Comparison of ENCODE assay signal across 30 cellular contexts in genomic region chrX:54978448-54978847, GRCh38. TPM values are rescaled to one million over a fixed set of nuclear protein-coding genes. Genes with fewer than 3 reads are reported as not detected.
DNase-seq lines count a peak whose midpoint lies in the region; ATAC-seq and TF ChIP-seq lines count a peak whose summit lies in the region.
"Had no signal": no experiment of that assay in that cellular context is flagged by ENCODE, and none has a peak within 500 bp of the region (broad histone marks: within the 10 kb centered on the region; RNA-seq: fewer than 3 reads in every experiment).

No MANE protein-coding gene starts in this region.

- DNase-seq in HS-5 (ENCODE audit: low read depth) (peak; percentile 0), RWPE1 (ENCODE audit: low spot score) (peak; percentile 38), epithelial cell of prostate (ENCODE audit: low read depth, low spot score) (peak; percentile 12), gastrocnemius medialis (no peak), DMS153 treated with DMSO at 0.1 percent for 48 hours (lab: John Stamatoyannopoulos, UW; ENCODE audit: unreplicated experiment) (no peak), NCI-H510A treated with DMSO at 0.1 percent for 48 hours (lab: John Stamatoyannopoulos, UW) (no peak), RPMI8226 (no peak)
- DNase-seq: activated CD4-positive, alpha-beta T cell treated with anti-CD3 and anti-CD28 coated beads for 36 hours; activated CD8-positive, alpha-beta memory T cell treated with anti-CD3 and anti-CD28 coated beads for 24 hours; activated gamma-delta T cell treated with Interleukin-2 at 50 U/mL for 16 hours; activated naive CD8-positive, alpha-beta T cell treated with anti-CD3 and anti-CD28 coated beads, Interleukin-2, amount 50 U/mL, for 24 hours; activated T-cell treated with anti-CD3 and anti-CD28 coated beads, Interleukin-2, amount 50 U/mL, for 24 hours; body of pancreas; effector CD4-positive, alpha-beta T cell; GDM1; GM23248; islet precursor cell; NCI-H1694; NCI-H2171 treated with DMSO at 0.1 percent for 48 hours; NCI-H526; ovary; right cardiac atrium; SIG-M5; stimulated activated naive CD4-positive, alpha-beta T cell treated with Interleukin-2 at 50 U/mL for 16 hours; uterus had no signal

- no peak overlapping the region for H3K27ac ChIP-seq in RWPE1
- H3K27ac ChIP-seq in epithelial cell of prostate: no peak overlapping the region
- peak overlapping the region in 3 of 4 donors; percentile 13 to 58 (median 45) for H3K27ac ChIP-seq in gastrocnemius medialis
- H3K27ac ChIP-seq: body of pancreas, GM23248, KMS-11, ovary, thoracic aorta, uterus had no signal

- no peaks in the 10 kb centered on the region for H3K36me3 ChIP-seq in gastrocnemius medialis
- H3K36me3 ChIP-seq: ovary, thoracic aorta, uterus had no signal

- no peak overlapping the region for H3K4me3 ChIP-seq in gastrocnemius medialis
- H3K4me3 ChIP-seq: body of pancreas, GM23248, ovary, thoracic aorta, uterus had no signal

- intact Hi-C loops in gastrocnemius medialis (cut with DNase I; ENCODE audit: low total_unique reads): no loop called here

- peaks cover 0 to 6% of the 10 kb centered on the region in 2 donors for H3K4me1 ChIP-seq in gastrocnemius medialis
- H3K4me1 ChIP-seq: body of pancreas, uterus had no signal

- TF ChIP-seq POLR2A in gastrocnemius medialis (IDR thresholded peaks at IDR 0.05): no peak

- in situ Hi-C loops in gastrocnemius medialis (cut with MboI; ENCODE audit: low sequenced_read_pairs in 4 of 4): no loop called here

- CTCF ChIA-PET in RWPE1 (lab: Yijun Ruan, JAX): interaction anchor here (0.6 kb wide), 1 partner anchor 25 kb away, joined by 3 read pairs; no protein-coding TSS in a partner anchor

- POLR2A ChIA-PET in RWPE1 (lab: Yijun Ruan, JAX; ENCODE audit: low non-redundant PET): no interaction called here

- ATAC-seq in gastrocnemius medialis: no peak
- ATAC-seq: activated CD4-positive, alpha-beta T cell treated with anti-CD3 and anti-CD28 coated beads for 36 hours; activated naive CD8-positive, alpha-beta T cell treated with anti-CD3 and anti-CD28 coated beads, Interleukin-2, amount 50 U/mL, for 24 hours; body of pancreas; esophagus mucosa; right cardiac atrium had no signal

- TF ChIP-seq CTCF in RWPE1 (conservative IDR thresholded peaks at IDR 0.05; ENCODE audit: low read depth) (no peak), gastrocnemius medialis (IDR thresholded peaks at IDR 0.05 in 4 of 5, conservative IDR thresholded peaks at IDR 0.05 in 1 of 5) (no peak)

- H3K9me3 ChIP-seq in gastrocnemius medialis: no peaks in the 10 kb centered on the region
- H3K9me3 ChIP-seq: body of pancreas, ovary, thoracic aorta, uterus had no signal

- no peaks in the 10 kb centered on the region for H3K27me3 ChIP-seq in gastrocnemius medialis
- H3K27me3 ChIP-seq: body of pancreas, ovary had no signal

RNA-seq across cellular contexts. Expression of gene PFKFB1, which starts 15.5 kb away (rescaled TPM):
- 10 to 100 TPM in 2 of 4 donors, 1 to 10 TPM in 2; 4.3 to 40.1 (median 13.9) TPM for total RNA-seq in gastrocnemius medialis
- total RNA-seq: GM23248, thoracic aorta, uterus had no signal

RNA-seq across cellular contexts. Expression of gene APEX2, which starts 21.7 kb away (rescaled TPM):
- total RNA-seq in gastrocnemius medialis: 10 to 100 TPM in 1 of 4 donors, 1 to 10 TPM in 3; 8.3 to 17.2 (median 8.8) TPM

RNA-seq across cellular contexts. Expression of gene ALAS2, which starts 52.3 kb away (rescaled TPM):
- 1 to 10 TPM in 1 of 4 donors, under 1 TPM in 1, not detected in 2; 0.58 to 2.2 TPM for total RNA-seq in gastrocnemius medialis
- total RNA-seq: activated CD4-positive, alpha-beta T cell treated with anti-CD3 and anti-CD28 coated beads for 36 hours; body of pancreas; esophagus mucosa; GM23248; lower leg skin; T-helper 1 cell treated with Interleukin-12 subunit alpha and Interleukin-12 subunit beta and Interleukin-4 antibody, amounts not matched to agents 30 ng/mL and 1 ng/mL, for 36 hours had no signal

RNA-seq across cellular contexts. Expression of gene TRO, which starts 57.8 kb away (rescaled TPM):
- total RNA-seq in gastrocnemius medialis: 1 to 10 TPM in 1 of 4 donors, under 1 TPM in 3; 0.12 to 1.2 (median 0.53) TPM

Comparison
In these comparisons a context has a peak if more than half of its experiments do, and no peak if none do; other contexts are left out.
1. DNase-seq: peak in HS-5 (single experiment), RWPE1 (single experiment) and epithelial cell of prostate (single experiment); none in gastrocnemius medialis (0 of 2), DMS153 treated with DMSO at 0.1 percent for 48 hours (single experiment), NCI-H510A treated with DMSO at 0.1 percent for 48 hours (single experiment) and RPMI8226 (single experiment).
2. H3K27ac ChIP-seq: peak in gastrocnemius medialis (3 of 4); none in RWPE1 (single experiment) and epithelial cell of prostate (single experiment).